In genomic region chr15:67521770-67522568, GRCh38 we compare ENCODE assay signal across 8 cellular contexts. TPM values are rescaled to one million over a fixed set of nuclear protein-coding genes. Genes with fewer than 3 reads are reported as not detected.
DNase-seq lines count a peak whose midpoint lies in the region; ATAC-seq and TF ChIP-seq lines count a peak whose summit lies in the region.

No MANE protein-coding gene starts in this region.

- ATAC-seq in CD4-positive, CD25-positive, alpha-beta regulatory T cell (ENCODE audit: low read depth in 2 of 2) = peak in 1 of 2 donors; percentile 1
- ATAC-seq in HG02870 (IDR thresholded peaks at IDR 0.05; ENCODE audit: unreplicated experiment) (peak; percentile 8), naive B cell (ENCODE audit: low read depth in 2 of 2) (no peak), HG03460 (IDR thresholded peaks at IDR 0.05; ENCODE audit: unreplicated experiment) (no peak), HG02588 (IDR thresholded peaks at IDR 0.05; ENCODE audit: unreplicated experiment) (no peak)

- H3K27me3 ChIP-seq in CD4-positive, CD25-positive, alpha-beta regulatory T cell (ENCODE audit: control insufficient read depth, insufficient read depth, low read length) = no peaks in the 10 kb centered on the region

- peaks cover 32% of the 10 kb centered on the region for H3K4me1 ChIP-seq in CD4-positive, CD25-positive, alpha-beta regulatory T cell (ENCODE audit: control insufficient read depth, insufficient read depth, low read length, poor library complexity, severe bottlenecking)

- peak overlapping the region; percentile 79 for H3K27ac ChIP-seq in CD4-positive, CD25-positive, alpha-beta regulatory T cell (ENCODE audit: insufficient read depth, low read length, poor library complexity, severe bottlenecking)

- H3K36me3 ChIP-seq in CD4-positive, CD25-positive, alpha-beta regulatory T cell (ENCODE audit: control insufficient read depth, insufficient read depth, low read length) = peaks cover 8% of the 10 kb centered on the region

- no peaks in the 10 kb centered on the region for H3K9me3 Mint-ChIP-seq in CD4-positive, CD25-positive, alpha-beta regulatory T cell
- no peaks in the 10 kb centered on the region for H3K9me3 Mint-ChIP-seq in naive B cell

- H3K27me3 Mint-ChIP-seq in CD4-positive, CD25-positive, alpha-beta regulatory T cell = no peaks in the 10 kb centered on the region
- H3K27me3 Mint-ChIP-seq in naive B cell = no peaks in the 10 kb centered on the region

- peak in 2 of 3 donors; percentile 15 to 32 for DNase-seq in CD4-positive, CD25-positive, alpha-beta regulatory T cell
- DNase-seq in SK-N-DZ (ENCODE audit: low spot score) (peak; percentile 9), erythroblast (lab: John Stamatoyannopoulos, UW) (peak; percentile 41 to 60), naive B cell (no peak), GDM1 (lab: John Stamatoyannopoulos, UW) (no peak)

- peak overlapping the region; percentile 27 to 98 (median 96) for H3K27ac Mint-ChIP-seq in CD4-positive, CD25-positive, alpha-beta regulatory T cell
- peak overlapping the region in 5 of 6 donors; percentile 73 to 98 (median 91) for H3K27ac Mint-ChIP-seq in naive B cell

- H3K36me3 Mint-ChIP-seq in CD4-positive, CD25-positive, alpha-beta regulatory T cell = no peaks in the 10 kb centered on the region
- peaks cover 0 to 6% of the 10 kb centered on the region in 2 donors for H3K36me3 Mint-ChIP-seq in naive B cell

- no peaks in the 10 kb centered on the region for H3K9me3 ChIP-seq in CD4-positive, CD25-positive, alpha-beta regulatory T cell (ENCODE audit: control insufficient read depth in 2 of 2, low read length in 2 of 2)

- peaks cover 22 to 35% (median 34%) of the 10 kb centered on the region in 4 donors for H3K4me1 Mint-ChIP-seq in CD4-positive, CD25-positive, alpha-beta regulatory T cell
- peaks cover 9 to 33% (median 22%) of the 10 kb centered on the region in 3 donors for H3K4me1 Mint-ChIP-seq in naive B cell

- H3K4me3 Mint-ChIP-seq in CD4-positive, CD25-positive, alpha-beta regulatory T cell = peak overlapping the region; percentile 83 to 95 (median 94)
- H3K4me3 Mint-ChIP-seq in naive B cell = peak overlapping the region; percentile 93 to 97 (median 95)

- H3K4me3 ChIP-seq in CD4-positive, CD25-positive, alpha-beta regulatory T cell (ENCODE audit: low read depth, low read length) = peak overlapping the region; percentile 93

- no peak for TF ChIP-seq POLR2A in erythroblast (IDR thresholded peaks at IDR 0.05; ENCODE audit: low read length)

RNA-seq across cellular contexts. Expression of gene C15orf61, which starts 1.0 kb away (rescaled TPM):
- total RNA-seq in CD4-positive, CD25-positive, alpha-beta regulatory T cell = 10.8 TPM
- polyA plus RNA-seq in CD4-positive, CD25-positive, alpha-beta regulatory T cell = 10 to 100 TPM in 1 of 4 donors, 1 to 10 TPM in 3; 8.6 to 13.9 (median 9.3) TPM
- polyA plus RNA-seq in SK-N-DZ (2014; cell fraction: cytosol; rRNA removed) = 7.4 and 8.7 TPM in 2 replicates
- polyA plus RNA-seq in SK-N-DZ (2014; cell fraction: nucleus; rRNA removed) = 9.1 and 11.1 TPM in 2 replicates
- 1 to 10 TPM; 3.5 to 8.9 (median 6.0) TPM for polyA plus RNA-seq in naive B cell (ENCODE audit: low read depth in 6 of 6)

RNA-seq across cellular contexts. Expression of gene MAP2K5, which starts 20.5 kb away (rescaled TPM):
- 30.8 TPM for total RNA-seq in CD4-positive, CD25-positive, alpha-beta regulatory T cell
- 10 to 100 TPM; 14.5 to 20.9 (median 17.0) TPM for polyA plus RNA-seq in CD4-positive, CD25-positive, alpha-beta regulatory T cell
- 8.7 and 10.4 TPM in 2 replicates for polyA plus RNA-seq in SK-N-DZ (2014; cell fraction: cytosol; rRNA removed)
- polyA plus RNA-seq in SK-N-DZ (2014; cell fraction: nucleus; rRNA removed) = 5.2 and 10.9 TPM in 2 replicates
- 10 to 100 TPM; 11.4 to 23.1 (median 14.7) TPM for polyA plus RNA-seq in naive B cell (ENCODE audit: low read depth in 6 of 6)

Comparison
In these comparisons a context has a peak if more than half of its experiments do, and no peak if none do; other contexts are left out.
1. DNase-seq: peak in CD4-positive, CD25-positive, alpha-beta regulatory T cell (2 of 3), SK-N-DZ (single experiment) and erythroblast (2 of 2); none in naive B cell (single experiment) and GDM1 (single experiment).